8 cellular contexts compared by ENCODE assay signal in the genomic region with DNA sequence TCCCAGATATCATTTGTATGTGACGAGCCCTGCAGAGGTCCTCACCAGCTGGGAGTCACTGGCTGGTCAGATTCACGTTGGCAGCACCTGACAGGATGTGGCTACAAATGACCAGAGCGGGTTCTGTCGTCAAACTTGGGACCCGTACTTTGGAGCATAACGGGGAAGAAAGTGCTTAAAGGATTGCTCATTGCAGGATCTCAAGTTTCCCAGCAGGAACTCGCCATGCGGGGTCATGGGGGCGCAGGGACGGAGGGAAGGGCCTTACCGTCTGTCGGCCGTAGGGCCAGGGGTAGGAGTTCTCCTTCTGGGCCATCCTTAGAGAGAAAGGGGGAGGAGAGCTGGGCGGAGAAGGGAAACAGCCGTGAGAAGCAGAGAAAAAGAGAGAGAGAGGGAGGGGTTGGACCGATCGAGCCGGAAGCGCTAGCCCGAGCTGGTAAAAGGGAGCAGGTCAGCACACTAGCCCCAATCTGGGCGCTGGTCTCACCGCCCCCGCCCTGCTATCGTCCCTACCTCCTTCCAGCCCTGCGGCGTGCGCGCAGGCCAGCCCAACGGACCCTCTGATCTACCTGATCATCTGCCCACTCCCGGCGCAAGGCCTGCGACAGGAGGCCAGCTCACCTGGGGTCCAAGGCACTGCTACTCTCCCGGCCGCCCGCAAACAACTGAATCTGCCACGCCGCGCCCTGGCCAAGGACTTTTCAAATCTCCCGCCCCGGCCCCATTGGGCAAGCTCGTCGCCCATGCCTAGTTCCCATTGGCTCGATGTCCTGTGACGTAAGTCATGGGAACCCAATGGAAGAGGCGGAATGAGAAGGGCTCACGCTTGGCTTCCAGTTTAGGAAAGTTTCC. TPM values are rescaled to one million over a fixed set of nuclear protein-coding genes. Genes with fewer than 3 reads are reported as not detected.
DNase-seq lines count a peak whose midpoint lies in the region; ATAC-seq, FAIRE-seq and TF ChIP-seq lines count a peak whose summit lies in the region.

A gene (minus strand): TSS at position 667 of the 852 bp plus-strand sequence. CDS start 351 bp downstream, at position 316.

- no peak within 1 kb of the TSS for H3K27ac ChIP-seq in caudate nucleus (ENCODE audit: low read depth, low read length)

- peak; percentile 74 for ATAC-seq in GM18873 (IDR thresholded peaks at IDR 0.05; ENCODE audit: low FRiP score, unreplicated experiment)
- ATAC-seq in HG03135 (IDR thresholded peaks at IDR 0.05; ENCODE audit: unreplicated experiment) = peak; percentile 77
- ATAC-seq in WTC11 = peak; percentile 91

- peak within 1 kb of the TSS; percentile 96 for H3K27ac Mint-ChIP-seq in WTC11

- DNase-seq in AG04449 (ENCODE audit: low read depth, low spot score) = peak; percentile 72
- peak; percentile 78 for DNase-seq in NCI-H2227 treated with DMSO at 0.1 percent for 48 hours (lab: John Stamatoyannopoulos, UW)
- DNase-seq in WTC11 (ENCODE audit: low spot score) = peak; percentile 95
- DNase-seq in caudate nucleus (lab: John Stamatoyannopoulos, UW) = peak; percentile 3 to 96 (median 82)
- peak; percentile 87 for DNase-seq in stimulated activated CD4-positive, alpha-beta T cell treated with anti-CD3 and anti-CD28 coated beads, Interleukin-12 subunit alpha, Interleukin-12 subunit beta, amount 100 ng/mL, for 4 hours

- H3K36me3 Mint-ChIP-seq in WTC11 = peaks cover 28% of the 10 kb centered on the region

- H3K27me3 Mint-ChIP-seq in WTC11 (ENCODE audit: low read depth) = no peaks in the 10 kb centered on the region

- POLR2A ChIA-PET in AG04449 (lab: Yijun Ruan, JAX) (interaction anchor here (0.7 to 1.5 kb wide), 7 partner anchors 13 to 78 kb away, joined by 3 to 9 read pairs (median 3); a partner anchor contains a TSS), WTC11 (lab: Charles Lee) (interaction anchor here (0.5 to 3.2 kb wide), 24 partner anchors 9 to 503 kb away, joined by 3 to 43 read pairs (median 4); a partner anchor contains a TSS)

- H3K4me3 Mint-ChIP-seq in WTC11 = peak within 1 kb of the TSS; percentile 89

- peak within 1 kb of the TSS; percentile 89 for H3K4me3 ChIP-seq in AG04449 (ENCODE audit: low read depth, low read length)

- TF ChIP-seq CTCF in AG04449 (IDR thresholded peaks at IDR 0.05; ENCODE audit: insufficient read depth, low read length, missing control alignments) (no peak), WTC11 (IDR thresholded peaks at IDR 0.05) (no peak)

- no peaks in the 10 kb centered on the region for H3K9me3 Mint-ChIP-seq in WTC11

- CTCF ChIA-PET in AG04449 (lab: Yijun Ruan, JAX) = interaction anchor here (0.6 to 2.0 kb wide), 7 partner anchors 9 to 691 kb away, joined by 3 to 8 read pairs (median 4); no protein-coding TSS in a partner anchor
- CTCF ChIA-PET in WTC11 (lab: Charles Lee) = interaction anchor here (0.6 to 2.2 kb wide), 13 partner anchors 10 to 857 kb away, joined by 3 to 10 read pairs (median 5); a partner anchor contains a TSS

- FAIRE-seq in islet of Langerhans (lab: Jason Lieb, UNC) = peak; percentile 89

- H3K4me1 Mint-ChIP-seq in WTC11 = peaks cover 16% of the 10 kb centered on the region

TF ChIP-seq in WTC11, 78 proteins besides CTCF, POLR2A, EP300 and RAD21 (continues in another document):
- TF ChIP-seq ZNF232 (CRISPR knock-in tag; IDR thresholded peaks at IDR 0.05) = peak; percentile 96
- TF ChIP-seq, protein P1, sequence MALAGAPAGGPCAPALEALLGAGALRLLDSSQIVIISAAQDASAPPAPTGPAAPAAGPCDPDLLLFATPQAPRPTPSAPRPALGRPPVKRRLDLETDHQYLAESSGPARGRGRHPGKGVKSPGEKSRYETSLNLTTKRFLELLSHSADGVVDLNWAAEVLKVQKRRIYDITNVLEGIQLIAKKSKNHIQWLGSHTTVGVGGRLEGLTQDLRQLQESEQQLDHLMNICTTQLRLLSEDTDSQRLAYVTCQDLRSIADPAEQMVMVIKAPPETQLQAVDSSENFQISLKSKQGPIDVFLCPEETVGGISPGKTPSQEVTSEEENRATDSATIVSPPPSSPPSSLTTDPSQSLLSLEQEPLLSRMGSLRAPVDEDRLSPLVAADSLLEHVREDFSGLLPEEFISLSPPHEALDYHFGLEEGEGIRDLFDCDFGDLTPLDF (CRISPR knock-in tag; IDR thresholded peaks at IDR 0.05) = peak; percentile 94
- TF ChIP-seq CREM (CRISPR knock-in tag; IDR thresholded peaks at IDR 0.05) = peak; percentile 84
- TF ChIP-seq CREB1 (CRISPR knock-in tag; IDR thresholded peaks at IDR 0.05) = peak; percentile 83
- TF ChIP-seq, protein P2, sequence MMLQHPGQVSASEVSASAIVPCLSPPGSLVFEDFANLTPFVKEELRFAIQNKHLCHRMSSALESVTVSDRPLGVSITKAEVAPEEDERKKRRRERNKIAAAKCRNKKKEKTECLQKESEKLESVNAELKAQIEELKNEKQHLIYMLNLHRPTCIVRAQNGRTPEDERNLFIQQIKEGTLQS (CRISPR knock-in tag; conservative IDR thresholded peaks at IDR 0.05) = no peak
- TF ChIP-seq NR1H2 (CRISPR knock-in tag; IDR thresholded peaks at IDR 0.05) = no peak
- TF ChIP-seq, protein P3, sequence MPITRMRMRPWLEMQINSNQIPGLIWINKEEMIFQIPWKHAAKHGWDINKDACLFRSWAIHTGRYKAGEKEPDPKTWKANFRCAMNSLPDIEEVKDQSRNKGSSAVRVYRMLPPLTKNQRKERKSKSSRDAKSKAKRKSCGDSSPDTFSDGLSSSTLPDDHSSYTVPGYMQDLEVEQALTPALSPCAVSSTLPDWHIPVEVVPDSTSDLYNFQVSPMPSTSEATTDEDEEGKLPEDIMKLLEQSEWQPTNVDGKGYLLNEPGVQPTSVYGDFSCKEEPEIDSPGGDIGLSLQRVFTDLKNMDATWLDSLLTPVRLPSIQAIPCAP (CRISPR knock-in tag; IDR thresholded peaks at IDR 0.05) = peak; percentile 72; the same call in 1 of the 2 replicates
- TF ChIP-seq, protein P4, sequence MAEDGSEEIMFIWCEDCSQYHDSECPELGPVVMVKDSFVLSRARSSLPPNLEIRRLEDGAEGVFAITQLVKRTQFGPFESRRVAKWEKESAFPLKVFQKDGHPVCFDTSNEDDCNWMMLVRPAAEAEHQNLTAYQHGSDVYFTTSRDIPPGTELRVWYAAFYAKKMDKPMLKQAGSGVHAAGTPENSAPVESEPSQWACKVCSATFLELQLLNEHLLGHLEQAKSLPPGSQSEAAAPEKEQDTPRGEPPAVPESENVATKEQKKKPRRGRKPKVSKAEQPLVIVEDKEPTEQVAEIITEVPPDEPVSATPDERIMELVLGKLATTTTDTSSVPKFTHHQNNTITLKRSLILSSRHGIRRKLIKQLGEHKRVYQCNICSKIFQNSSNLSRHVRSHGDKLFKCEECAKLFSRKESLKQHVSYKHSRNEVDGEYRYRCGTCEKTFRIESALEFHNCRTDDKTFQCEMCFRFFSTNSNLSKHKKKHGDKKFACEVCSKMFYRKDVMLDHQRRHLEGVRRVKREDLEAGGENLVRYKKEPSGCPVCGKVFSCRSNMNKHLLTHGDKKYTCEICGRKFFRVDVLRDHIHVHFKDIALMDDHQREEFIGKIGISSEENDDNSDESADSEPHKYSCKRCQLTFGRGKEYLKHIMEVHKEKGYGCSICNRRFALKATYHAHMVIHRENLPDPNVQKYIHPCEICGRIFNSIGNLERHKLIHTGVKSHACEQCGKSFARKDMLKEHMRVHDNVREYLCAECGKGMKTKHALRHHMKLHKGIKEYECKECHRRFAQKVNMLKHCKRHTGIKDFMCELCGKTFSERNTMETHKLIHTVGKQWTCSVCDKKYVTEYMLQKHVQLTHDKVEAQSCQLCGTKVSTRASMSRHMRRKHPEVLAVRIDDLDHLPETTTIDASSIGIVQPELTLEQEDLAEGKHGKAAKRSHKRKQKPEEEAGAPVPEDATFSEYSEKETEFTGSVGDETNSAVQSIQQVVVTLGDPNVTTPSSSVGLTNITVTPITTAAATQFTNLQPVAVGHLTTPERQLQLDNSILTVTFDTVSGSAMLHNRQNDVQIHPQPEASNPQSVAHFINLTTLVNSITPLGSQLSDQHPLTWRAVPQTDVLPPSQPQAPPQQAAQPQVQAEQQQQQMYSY (CRISPR knock-in tag; IDR thresholded peaks at IDR 0.05) = no peak
- TF ChIP-seq TEAD4 (CRISPR knock-in tag; IDR thresholded peaks at IDR 0.05) = peak; percentile 39; the same call in 1 of the 2 replicates
- TF ChIP-seq, protein P5, sequence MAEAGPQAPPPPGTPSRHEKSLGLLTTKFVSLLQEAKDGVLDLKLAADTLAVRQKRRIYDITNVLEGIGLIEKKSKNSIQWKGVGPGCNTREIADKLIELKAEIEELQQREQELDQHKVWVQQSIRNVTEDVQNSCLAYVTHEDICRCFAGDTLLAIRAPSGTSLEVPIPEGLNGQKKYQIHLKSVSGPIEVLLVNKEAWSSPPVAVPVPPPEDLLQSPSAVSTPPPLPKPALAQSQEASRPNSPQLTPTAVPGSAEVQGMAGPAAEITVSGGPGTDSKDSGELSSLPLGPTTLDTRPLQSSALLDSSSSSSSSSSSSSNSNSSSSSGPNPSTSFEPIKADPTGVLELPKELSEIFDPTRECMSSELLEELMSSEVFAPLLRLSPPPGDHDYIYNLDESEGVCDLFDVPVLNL (CRISPR knock-in tag; IDR thresholded peaks at IDR 0.05; ENCODE audit: borderline replicate concordance, low read depth) = peak; percentile 100
- TF ChIP-seq SP1 (CRISPR knock-in tag; conservative IDR thresholded peaks at IDR 0.05) = peak; percentile 79
- TF ChIP-seq NFATC4 (CRISPR knock-in tag; IDR thresholded peaks at IDR 0.05) = no peak
- TF ChIP-seq, protein P6, sequence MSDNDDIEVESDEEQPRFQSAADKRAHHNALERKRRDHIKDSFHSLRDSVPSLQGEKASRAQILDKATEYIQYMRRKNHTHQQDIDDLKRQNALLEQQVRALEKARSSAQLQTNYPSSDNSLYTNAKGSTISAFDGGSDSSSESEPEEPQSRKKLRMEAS (CRISPR knock-in tag; IDR thresholded peaks at IDR 0.05) = peak; percentile 98
- TF ChIP-seq, protein P7, sequence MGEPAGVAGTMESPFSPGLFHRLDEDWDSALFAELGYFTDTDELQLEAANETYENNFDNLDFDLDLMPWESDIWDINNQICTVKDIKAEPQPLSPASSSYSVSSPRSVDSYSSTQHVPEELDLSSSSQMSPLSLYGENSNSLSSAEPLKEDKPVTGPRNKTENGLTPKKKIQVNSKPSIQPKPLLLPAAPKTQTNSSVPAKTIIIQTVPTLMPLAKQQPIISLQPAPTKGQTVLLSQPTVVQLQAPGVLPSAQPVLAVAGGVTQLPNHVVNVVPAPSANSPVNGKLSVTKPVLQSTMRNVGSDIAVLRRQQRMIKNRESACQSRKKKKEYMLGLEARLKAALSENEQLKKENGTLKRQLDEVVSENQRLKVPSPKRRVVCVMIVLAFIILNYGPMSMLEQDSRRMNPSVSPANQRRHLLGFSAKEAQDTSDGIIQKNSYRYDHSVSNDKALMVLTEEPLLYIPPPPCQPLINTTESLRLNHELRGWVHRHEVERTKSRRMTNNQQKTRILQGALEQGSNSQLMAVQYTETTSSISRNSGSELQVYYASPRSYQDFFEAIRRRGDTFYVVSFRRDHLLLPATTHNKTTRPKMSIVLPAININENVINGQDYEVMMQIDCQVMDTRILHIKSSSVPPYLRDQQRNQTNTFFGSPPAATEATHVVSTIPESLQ (CRISPR knock-in tag; IDR thresholded peaks at IDR 0.05) = no peak
- no peak for TF ChIP-seq PRRX2 (CRISPR knock-in tag; IDR thresholded peaks at IDR 0.05)
- TF ChIP-seq ZNF219 (CRISPR knock-in tag; IDR thresholded peaks at IDR 0.05; ENCODE audit: borderline replicate concordance) = 0 out of 2 replicates have a peak, but pooled peaks have one; percentile 22

RNA-seq across cellular contexts. Expression of the gene that starts here (rescaled TPM):
- total RNA-seq in WTC11 (2021) = 180 to 215 TPM (median 183 TPM) in 3 replicates
